ENCODE assay signal across 8 cellular contexts in genomic region chr2:740446-741293, GRCh38.
DNase-seq lines count a peak whose midpoint lies in the region; ATAC-seq and TF ChIP-seq lines count a peak whose summit lies in the region.

No MANE protein-coding gene starts in this region.

- peak overlapping the region; percentile 23 for H3K4me3 ChIP-seq in IMR-90 (ENCODE audit: insufficient read depth, low read depth, low read length)
- H3K4me3 ChIP-seq in ascending aorta: peak overlapping the region; percentile 54 to 63
- peak overlapping the region; percentile 27 to 56 for H3K4me3 ChIP-seq in right atrium auricular region

- intact Hi-C loops in IMR-90 (cut with micrococcal nuclease) (loop anchor here (1.0 kb wide), 1 partner anchor 63 kb away; the partner anchor contains the start of gene TMEM18), ascending aorta (cut with DNase I) (loop anchor here (1.0 kb wide), 1 partner anchor 63 kb away; the partner anchor contains the start of gene TMEM18), posterior cingulate gyrus (cut with DNase I) (no loop called here)

- peaks cover 1% of the 10 kb centered on the region; the same call in 1 of the 2 replicates for H3K27me3 ChIP-seq in IMR-90 (ENCODE audit: control insufficient read depth, insufficient read depth, low read length)
- no peaks in the 10 kb centered on the region for H3K27me3 ChIP-seq in ascending aorta
- no peaks in the 10 kb centered on the region for H3K27me3 ChIP-seq in right atrium auricular region

- in situ Hi-C loops in IMR-90 (cut with MboI; ENCODE audit: low sequenced_read_pairs): no loop called here

- no peak for TF ChIP-seq POLR2A in IMR-90 (IDR thresholded peaks at IDR 0.05; ENCODE audit: low read depth, low read length)

- H3K4me2 ChIP-seq in IMR-90 (ENCODE audit: low read depth, low read length): peak overlapping the region; percentile 82

- H4K91ac ChIP-seq in IMR-90 (ENCODE audit: insufficient read depth, low read depth, low read length): no peak overlapping the region

- H3K4me1 ChIP-seq in IMR-90 (ENCODE audit: control insufficient read depth, insufficient read depth, low read length) (no peaks in the 10 kb centered on the region), ascending aorta (peaks cover 4% of the 10 kb centered on the region in 2 donors), right atrium auricular region (peaks cover 0 to 16% of the 10 kb centered on the region in 2 donors)

- TF ChIP-seq RAD21 in IMR-90 (IDR thresholded peaks at IDR 0.05; ENCODE audit: low read length): no peak

- no peak overlapping the region for H3K23ac ChIP-seq in IMR-90 (ENCODE audit: low read depth, low read length)

- no peak overlapping the region for H3K27ac ChIP-seq in IMR-90 (ENCODE audit: insufficient read depth, low read length)
- H3K27ac ChIP-seq in RWPE1: peak overlapping the region; percentile 71
- no peak overlapping the region for H3K27ac ChIP-seq in ascending aorta
- peak overlapping the region; percentile 14 to 22 for H3K27ac ChIP-seq in right atrium auricular region

- TF ChIP-seq CTCF in IMR-90 (conservative IDR thresholded peaks at IDR 0.05; ENCODE audit: low read depth, low read length) (no peak), RWPE1 (conservative IDR thresholded peaks at IDR 0.05; ENCODE audit: low read depth) (no peak), ascending aorta (IDR thresholded peaks at IDR 0.05) (no peak), right atrium auricular region (IDR thresholded peaks at IDR 0.05) (no peak)

- CTCF ChIA-PET in IMR-90 (lab: Yijun Ruan, JAX): interaction anchor here (0.7 to 1.0 kb wide), 2 partner anchors 73 to 589 kb away, joined by 3 to 4 read pairs; no protein-coding TSS in a partner anchor
- CTCF ChIA-PET in RWPE1 (lab: Yijun Ruan, JAX): interaction anchor here (0.7 kb wide), 2 partner anchors 22 to 1077 kb away, joined by 3 read pairs; no protein-coding TSS in a partner anchor

- no peak overlapping the region for H2BK20ac ChIP-seq in IMR-90 (ENCODE audit: low read depth, low read length)

- no peak overlapping the region for H3K56ac ChIP-seq in IMR-90 (ENCODE audit: extremely low read depth, insufficient read depth, low read length)

- peak overlapping the region; percentile 28; the same call in 1 of the 2 replicates for H3K9ac ChIP-seq in IMR-90 (ENCODE audit: low read depth, low read length)

- no peak overlapping the region for H2BK5ac ChIP-seq in IMR-90 (ENCODE audit: low read depth, low read length, poor library complexity, severe bottlenecking)

- H2AK5ac ChIP-seq in IMR-90 (ENCODE audit: low read depth, low read length): no peak overlapping the region

- H3K36me3 ChIP-seq in IMR-90 (ENCODE audit: control insufficient read depth, insufficient read depth, low read length) (no peaks in the 10 kb centered on the region), ascending aorta (no peaks in the 10 kb centered on the region), right atrium auricular region (no peaks in the 10 kb centered on the region)

- no peaks in the 10 kb centered on the region for H3K9me3 ChIP-seq in IMR-90 (ENCODE audit: control insufficient read depth, insufficient read depth, low read length)
- no peaks in the 10 kb centered on the region for H3K9me3 ChIP-seq in ascending aorta
- no peaks in the 10 kb centered on the region for H3K9me3 ChIP-seq in right atrium auricular region

- H3K18ac ChIP-seq in IMR-90 (ENCODE audit: low read depth, low read length): no peak overlapping the region

- H4K5ac ChIP-seq in IMR-90 (ENCODE audit: low read depth, low read length): no peak overlapping the region

- peak; percentile 81 for DNase-seq in GDM1 (lab: John Stamatoyannopoulos, UW)
- DNase-seq in IMR-90: peak; percentile 92
- peak; percentile 72 for DNase-seq in RWPE1 (ENCODE audit: low spot score)
- peak in 1 of 2 donors; percentile 82 for DNase-seq in ascending aorta (ENCODE audit: low spot score in 2 of 2)
- no peak for DNase-seq in right atrium auricular region (ENCODE audit: low spot score)
- DNase-seq in posterior cingulate gyrus: peak in 8 of 10 donors; percentile 12 to 94 (median 66)
- DNase-seq in SKM-1 treated with dmso at 0.1 percent for 144 hours (lab: John Stamatoyannopoulos, UW; ENCODE audit: unreplicated experiment): no peak

- 1% methylated on average over 18 of the region's 39 CpGs; no CpG with 5 or more reads in 1 of the 2 experiments for WGBS in IMR-90 (ENCODE audit: extremely low coverage in 2 of 2, insufficient read length in 1 of 2), 2 experiments

- H3K79me1 ChIP-seq in IMR-90 (ENCODE audit: low read depth in 1 of 2, low read length in 2 of 2): no peaks in the 10 kb centered on the region

- H3K4ac ChIP-seq in IMR-90 (ENCODE audit: low read depth, low read length): no peak overlapping the region

- H4K8ac ChIP-seq in IMR-90 (ENCODE audit: low read depth in 2 of 2, low read length in 2 of 2): no peak overlapping the region

- H2BK120ac ChIP-seq in IMR-90 (ENCODE audit: low read depth, low read length): no peak overlapping the region

- H3K14ac ChIP-seq in IMR-90 (replicated peaks; ENCODE audit: low read depth, low read length): no peak overlapping the region

- H2AK9ac ChIP-seq in IMR-90 (replicated peaks; ENCODE audit: low read depth, low read length, poor library complexity): no peak overlapping the region

- H4K20me1 ChIP-seq in IMR-90 (ENCODE audit: insufficient read depth, low read length): no peaks in the 10 kb centered on the region

- no peaks in the 10 kb centered on the region for H3K9me1 ChIP-seq in IMR-90 (ENCODE audit: insufficient read depth, low read length)

- peak overlapping the region; percentile 94 for H2AFZ ChIP-seq in IMR-90 (replicated peaks; ENCODE audit: low read length, poor library complexity)

- no peak overlapping the region for H2BK15ac ChIP-seq in IMR-90 (ENCODE audit: low read depth, low read length)

- ATAC-seq in IMR-90 (ENCODE audit: low read depth) (peak; percentile 90), HG02759 (IDR thresholded peaks at IDR 0.05; ENCODE audit: unreplicated experiment) (no peak)

- dilution Hi-C loops in IMR-90 (cut with HindIII; ENCODE audit: low sequenced_read_pairs, unreplicated experiment): no loop called here

- no TSS peak for BruUV-seq in IMR-90 (replicated peaks; lab: Mats Ljungman, UMichigan)

- POLR2A ChIA-PET in IMR-90 (lab: Charles Lee; ENCODE audit: unreplicated experiment): no interaction called here
- POLR2A ChIA-PET in RWPE1 (lab: Yijun Ruan, JAX; ENCODE audit: low non-redundant PET): interaction anchor here (0.9 kb wide), 1 partner anchor 64 kb away, joined by 4 read pairs; no protein-coding TSS in a partner anchor

TF ChIP-seq in IMR-90, 13 proteins besides CTCF, POLR2A, EP300 and RAD21:
- TF ChIP-seq MAZ (IDR thresholded peaks at IDR 0.05; ENCODE audit: borderline replicate concordance, low read depth, low read length) (peak; percentile 52; the same call in 1 of the 2 replicates), MAFK (IDR thresholded peaks at IDR 0.05; ENCODE audit: low read depth, low read length) (no peak), RFX5 (IDR thresholded peaks at IDR 0.05; ENCODE audit: low read depth, low read length) (no peak), MXI1 (IDR thresholded peaks at IDR 0.05; ENCODE audit: borderline replicate concordance, low read depth, low read length) (peak; percentile 71; the same call in 1 of the 2 replicates)

Comparison
In these comparisons a context has a peak if more than half of its experiments do, and no peak if none do; other contexts are left out.
1. DNase-seq: peak in GDM1 (single experiment), IMR-90 (single experiment), RWPE1 (single experiment) and posterior cingulate gyrus (8 of 10); none in right atrium auricular region (single experiment) and SKM-1 treated with dmso at 0.1 percent for 144 hours (single experiment).
2. H3K27ac ChIP-seq: peak in RWPE1 (single experiment) and right atrium auricular region (2 of 2); none in IMR-90 (single experiment) and ascending aorta (0 of 2).
3. Peak in every context shown above with its lines, with median percentiles within 50 percentile points of each other: H3K4me3 ChIP-seq.